13 cellular contexts compared by ENCODE assay signal in the genomic region with DNA sequence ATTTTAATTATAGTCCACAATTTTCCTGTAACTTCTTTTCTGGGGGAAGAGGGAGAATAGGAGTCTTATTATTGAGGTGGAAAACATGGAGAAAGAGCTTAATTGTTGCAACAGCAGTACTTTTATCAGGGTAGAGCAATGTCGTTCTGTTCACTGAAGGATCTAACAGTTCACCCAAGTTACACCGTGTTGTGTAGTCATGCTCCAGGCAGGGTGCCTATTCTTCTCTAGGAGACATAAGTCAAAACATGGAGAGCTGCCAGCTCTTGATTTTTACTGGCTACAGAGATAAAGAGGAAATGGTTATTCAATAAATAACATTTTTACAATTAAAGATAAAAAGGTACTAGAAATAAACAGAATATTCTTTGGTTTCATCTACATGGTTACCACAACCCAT.
DNase-seq lines count a peak whose midpoint lies in the region; ATAC-seq lines count a peak whose summit lies in the region.
"Had no signal": no experiment of that assay in that cellular context is flagged by ENCODE, and none has a peak within 500 bp of the region (broad histone marks: within the 10 kb centered on the region; RNA-seq: fewer than 3 reads in every experiment).

No MANE protein-coding gene starts in this region.

- DNase-seq in AG08396 (ENCODE audit: low spot score) (peak; percentile 20), GM04504 (ENCODE audit: low read depth) (peak; percentile 18), brain pericyte (ENCODE audit: low read depth, low spot score) (peak; percentile 22), lung microvascular endothelial cell (ENCODE audit: low read depth in 2 of 2) (peak; percentile 50 to 90), HuH-7 (ENCODE audit: low spot score) (no peak)
- no peak for DNase-seq in stimulated activated naive CD8-positive, alpha-beta T cell treated with anti-CD3 and anti-CD28 coated beads, Interleukin-15, Interleukin-2, amounts not matched to agents 100 U/mL and 50 U/mL, for 24 hours
- DNase-seq: activated T-cell treated with anti-CD3 and anti-CD28 coated beads, Interleukin-2, amount 50 U/mL, for 1 hour; erythroblast; HCEC 1CT; kidney had no signal

- no peak for ATAC-seq in stimulated activated naive CD8-positive, alpha-beta T cell treated with anti-CD3 and anti-CD28 coated beads, Interleukin-15, Interleukin-2, amounts not matched to agents 100 U/mL and 50 U/mL, for 24 hours
- no peak for ATAC-seq in activated CD4-positive, CD25-positive, alpha-beta regulatory T cell treated with anti-CD3 and anti-CD28 coated beads, Interleukin-2, amount 50 U/mL, for 24 hours
- no peak for ATAC-seq in GM18867 (IDR thresholded peaks at IDR 0.05; ENCODE audit: unreplicated experiment)
- ATAC-seq: WTC11 had no signal

Comparison
In these comparisons a context has a peak if more than half of its experiments do, and no peak if none do; other contexts are left out.
1. DNase-seq: peak in AG08396 (single experiment), GM04504 (single experiment), brain pericyte (single experiment) and lung microvascular endothelial cell (2 of 2); none in stimulated activated naive CD8-positive, alpha-beta T cell treated with anti-CD3 and anti-CD28 coated beads, Interleukin-15, Interleukin-2, amounts not matched to agents 100 U/mL and 50 U/mL, for 24 hours (single experiment) and HuH-7 (single experiment).